Comparison of ENCODE assay signal across 1 cellular context in genomic region chr21:28699591-28700259, GRCh38.
TF ChIP-seq lines count a peak whose summit lies in the region.

No MANE protein-coding gene starts in this region.

TF ChIP-seq in GM23338, 12 proteins besides CTCF, POLR2A, EP300 and RAD21 (continued from another document):
- no peak for TF ChIP-seq ZNF462 (CRISPR knock-in tag; IDR thresholded peaks at IDR 0.05)
- TF ChIP-seq EZH2phosphoT487 (IDR thresholded peaks at IDR 0.05; ENCODE audit: unreplicated experiment): no peak
- no peak for TF ChIP-seq ZNF331 (CRISPR knock-in tag; IDR thresholded peaks at IDR 0.05; ENCODE audit: low read depth)
- TF ChIP-seq ZNF114 (CRISPR knock-in tag; IDR thresholded peaks at IDR 0.05): no peak
- no peak for TF ChIP-seq JUNB (IDR thresholded peaks at IDR 0.05; ENCODE audit: unreplicated experiment)
- TF ChIP-seq EZH2 (IDR thresholded peaks at IDR 0.05; ENCODE audit: low read depth, unreplicated experiment): no peak
- no peak for TF ChIP-seq CREB1 (CRISPR knock-in tag; IDR thresholded peaks at IDR 0.05; ENCODE audit: low read depth)
- TF ChIP-seq STAT1 (IDR thresholded peaks at IDR 0.05; ENCODE audit: unreplicated experiment): no peak
- TF ChIP-seq POLR2AphosphoS5 (IDR thresholded peaks at IDR 0.05; ENCODE audit: low read depth): no peak
